9 cellular contexts compared by ENCODE assay signal in genomic region chr7:131219277-131220041, GRCh38.
DNase-seq lines count a peak whose midpoint lies in the region; ATAC-seq lines count a peak whose summit lies in the region.
"Had no signal": no experiment of that assay in that cellular context is flagged by ENCODE, and none has a peak within 500 bp of the region (broad histone marks: within the 10 kb centered on the region; RNA-seq: fewer than 3 reads in every experiment).

No MANE protein-coding gene starts in this region.

- peak; percentile 71 for ATAC-seq in GM18511 (IDR thresholded peaks at IDR 0.05; ENCODE audit: unreplicated experiment)
- ATAC-seq in Right ventricle myocardium superior (ENCODE audit: poor library complexity), result peak; percentile 94

- peak; percentile 68 for DNase-seq in NOMO-1 treated with DMSO at 0.1 percent for 48 hours (lab: John Stamatoyannopoulos, UW; ENCODE audit: unreplicated experiment)
- peak; percentile 68 for DNase-seq in Right ventricle myocardium superior
- peak; percentile 87 for DNase-seq in putamen (ENCODE audit: low spot score)
- DNase-seq in NCI-H69 (lab: John Stamatoyannopoulos, UW), result no peak
- no peak for DNase-seq in NCI-H187 (lab: John Stamatoyannopoulos, UW)
- no peak for DNase-seq in NCI-H345 treated with DMSO at 0.1 percent for 48 hours (lab: John Stamatoyannopoulos, UW; ENCODE audit: unreplicated experiment)
- DNase-seq in NCI-H1436 (lab: John Stamatoyannopoulos, UW), result no peak
- DNase-seq: stimulated activated CD4-positive, alpha-beta T cell treated with anti-CD3 and anti-CD28 coated beads, Interleukin-1b, Interleukin-23, amount 100 ng/mL, for 48 hours had no signal

- intact Hi-C loops in Right ventricle myocardium superior (cut with DNase I), result no loop called here

Comparison
In these comparisons a context has a peak if more than half of its experiments do, and no peak if none do; other contexts are left out.
1. DNase-seq: peak in NOMO-1 treated with DMSO at 0.1 percent for 48 hours (single experiment), Right ventricle myocardium superior (single experiment) and putamen (single experiment); none in NCI-H69 (single experiment), NCI-H187 (0 of 2), NCI-H345 treated with DMSO at 0.1 percent for 48 hours (single experiment) and NCI-H1436 (single experiment).